8 cellular contexts compared by ENCODE assay signal in genomic region chr1:206470692-206471414, GRCh38. TPM values are rescaled to one million over a fixed set of nuclear protein-coding genes. Genes with fewer than 3 reads are reported as not detected.
DNase-seq lines count a peak whose midpoint lies in the region; ATAC-seq and TF ChIP-seq lines count a peak whose summit lies in the region.

No MANE protein-coding gene starts in this region.

- H3K36me3 ChIP-seq in left ventricle myocardium inferior = no peaks in the 10 kb centered on the region

- H2BK12ac ChIP-seq in H9 (ENCODE audit: insufficient read length, low read depth, low read length) = no peak overlapping the region

- no peak overlapping the region for H2BK15ac ChIP-seq in H9 (ENCODE audit: low read depth, low read length)

- peak overlapping the region; percentile 60 for H3K4me2 ChIP-seq in H9 (ENCODE audit: insufficient read depth, insufficient read length, low read length)

- ATAC-seq in sciatic nerve = peak; percentile 65

- peaks cover 11% of the 10 kb centered on the region for H3K23me2 ChIP-seq in H9 (ENCODE audit: insufficient read length, low read depth, low read length, poor library complexity, severe bottlenecking)

- H2AK5ac ChIP-seq in H9 (ENCODE audit: insufficient read length, low read length) = no peak overlapping the region

- H3K4me3 ChIP-seq in left ventricle myocardium inferior = peak overlapping the region; percentile 66

- H3K23ac ChIP-seq in H9 (ENCODE audit: insufficient read length, low read depth, low read length) = no peak overlapping the region

- H2AFZ ChIP-seq in H9 (ENCODE audit: low read length) = no peak overlapping the region

- H3K79me1 ChIP-seq in H9 (ENCODE audit: insufficient read depth, low read depth, low read length, poor library complexity, severe bottlenecking) = no peaks in the 10 kb centered on the region

- no peaks in the 10 kb centered on the region for H4K20me1 ChIP-seq in H9 (ENCODE audit: control insufficient read depth, insufficient read depth, insufficient read length)

- H3K9ac ChIP-seq in H9 (ENCODE audit: extremely low read depth, insufficient read length, low read length) = no peak overlapping the region

- H2BK120ac ChIP-seq in H9 (ENCODE audit: low read depth, low read length, poor library complexity, severe bottlenecking) = no peak overlapping the region

- H3K9me3 Mint-ChIP-seq in H9 = no peaks in the 10 kb centered on the region

- no peak overlapping the region for H3K4ac ChIP-seq in H9 (ENCODE audit: low read depth, low read length)

- H3K4me1 Mint-ChIP-seq in H9 = peaks cover 62 to 66% of the 10 kb centered on the region in 2 experiments

- no peak overlapping the region for H4K8ac ChIP-seq in H9 (replicated peaks; ENCODE audit: insufficient read length, low read depth, low read length)

- H3K9me3 ChIP-seq in H9 (ENCODE audit: control insufficient read depth, low read depth, low read length) (no peaks in the 10 kb centered on the region), left ventricle myocardium inferior (replicated peaks) (no peaks in the 10 kb centered on the region)

- H3K27me3 Mint-ChIP-seq in H9 (ENCODE audit: low read depth) = peaks cover 29% of the 10 kb centered on the region

- no peak overlapping the region for H3T11ph ChIP-seq in H9 (ENCODE audit: low read length)

- H3K56ac ChIP-seq in H9 (ENCODE audit: insufficient read length, low read depth, low read length) = no peak overlapping the region

- DNase-seq in GM04504 (ENCODE audit: low read depth) = peak; percentile 42
- DNase-seq in H9 = peak; percentile 70
- peak; percentile 25 to 60 for DNase-seq in NOMO-1 (lab: John Stamatoyannopoulos, UW; ENCODE audit: unreplicated experiment in 2 of 2)
- DNase-seq in activated effector memory CD4-positive, alpha-beta T cell treated with anti-CD3 and anti-CD28 coated beads, Interleukin-2, amount 50 U/mL, for 16 hours = peak; percentile 80
- no peak for DNase-seq in left ventricle myocardium inferior
- no peak for DNase-seq in sciatic nerve (ENCODE audit: low spot score)
- DNase-seq in hippocampal formation (lab: John Stamatoyannopoulos, UW) = no peak
- no peak for DNase-seq in cerebellar nuclear complex (lab: John Stamatoyannopoulos, UW)

- no peak overlapping the region; a peak in 2 of 7 replicates for H3K27ac Mint-ChIP-seq in H9

- peaks cover 7 to 10% (median 9%) of the 10 kb centered on the region in 3 experiments; a peak in 5 of 7 replicates for H3K36me3 Mint-ChIP-seq in H9 (ENCODE audit: insufficient read depth in 1 of 3, low read depth in 3 of 3)

- no peak overlapping the region for H3K27ac ChIP-seq in H9 (ENCODE audit: insufficient read length, low read depth, low read length)
- H3K27ac ChIP-seq in left ventricle myocardium inferior (replicated peaks) = no peak overlapping the region

- TF ChIP-seq CTCF in H9 (conservative IDR thresholded peaks at IDR 0.05) (no peak), left ventricle myocardium inferior (IDR thresholded peaks at IDR 0.05; ENCODE audit: borderline replicate concordance) (no peak)

- H3K18ac ChIP-seq in H9 (ENCODE audit: insufficient read length, low read depth, low read length) = no peak overlapping the region

- H4K5ac ChIP-seq in H9 (ENCODE audit: insufficient read length, low read depth, low read length) = no peak overlapping the region

- no peaks in the 10 kb centered on the region for H3K27me3 ChIP-seq in H9 (ENCODE audit: insufficient read depth, low read length)
- peaks cover 30% of the 10 kb centered on the region for H3K27me3 ChIP-seq in left ventricle myocardium inferior (ENCODE audit: low read depth)

- H3K14ac ChIP-seq in H9 (ENCODE audit: insufficient read depth, low read length) = no peak overlapping the region

- no CpG with 5 or more reads among the region's 18 CpGs for WGBS in H9 (ENCODE audit: extremely low coverage, insufficient read length, low lambda C conversion rate)

- H3K4me1 ChIP-seq in H9 (ENCODE audit: insufficient read depth, low read length) (peaks cover 12% of the 10 kb centered on the region; the same call in 1 of the 2 replicates), left ventricle myocardium inferior (peaks cover 35% of the 10 kb centered on the region)

- no peak overlapping the region for H4K91ac ChIP-seq in H9 (ENCODE audit: insufficient read length, low read depth, low read length)

- intact Hi-C loops in left ventricle myocardium inferior (cut with micrococcal nuclease) = no loop called here
- intact Hi-C loops in sciatic nerve (cut with DNase I) = no loop called here

- H2BK20ac ChIP-seq in H9 (ENCODE audit: low read depth, low read length, poor library complexity, severe bottlenecking) = no peak overlapping the region

- peak overlapping the region; percentile 68 to 83 for H3K4me3 Mint-ChIP-seq in H9

- no peaks in the 10 kb centered on the region for H3K79me2 ChIP-seq in H9 (ENCODE audit: insufficient read depth, low read length)

- H2BK5ac ChIP-seq in H9 (ENCODE audit: insufficient read length, low read length) = no peak overlapping the region

RNA-seq across cellular contexts. Expression of gene IKBKE, which starts 0.6 kb away (rescaled TPM):
- total RNA-seq in H9 (2021) (5.7 and 6.6 TPM in 2 replicates), left ventricle myocardium inferior (0.80 TPM), sciatic nerve (4.1 TPM)

RNA-seq across cellular contexts. Expression of gene RASSF5, which starts 36.5 kb away (rescaled TPM):
- total RNA-seq in H9 (2021) (0.50 and 0.81 TPM in 2 replicates), left ventricle myocardium inferior (7.8 TPM), sciatic nerve (53.0 TPM)

Comparison
In these comparisons a context has a peak if more than half of its experiments do, and no peak if none do; other contexts are left out.
1. DNase-seq: peak in GM04504 (single experiment), H9 (single experiment), NOMO-1 (2 of 2) and activated effector memory CD4-positive, alpha-beta T cell treated with anti-CD3 and anti-CD28 coated beads, Interleukin-2, amount 50 U/mL, for 16 hours (single experiment); none in left ventricle myocardium inferior (single experiment), sciatic nerve (single experiment), hippocampal formation (0 of 2) and cerebellar nuclear complex (0 of 2).